9 cellular contexts compared by ENCODE assay signal in the genomic region with DNA sequence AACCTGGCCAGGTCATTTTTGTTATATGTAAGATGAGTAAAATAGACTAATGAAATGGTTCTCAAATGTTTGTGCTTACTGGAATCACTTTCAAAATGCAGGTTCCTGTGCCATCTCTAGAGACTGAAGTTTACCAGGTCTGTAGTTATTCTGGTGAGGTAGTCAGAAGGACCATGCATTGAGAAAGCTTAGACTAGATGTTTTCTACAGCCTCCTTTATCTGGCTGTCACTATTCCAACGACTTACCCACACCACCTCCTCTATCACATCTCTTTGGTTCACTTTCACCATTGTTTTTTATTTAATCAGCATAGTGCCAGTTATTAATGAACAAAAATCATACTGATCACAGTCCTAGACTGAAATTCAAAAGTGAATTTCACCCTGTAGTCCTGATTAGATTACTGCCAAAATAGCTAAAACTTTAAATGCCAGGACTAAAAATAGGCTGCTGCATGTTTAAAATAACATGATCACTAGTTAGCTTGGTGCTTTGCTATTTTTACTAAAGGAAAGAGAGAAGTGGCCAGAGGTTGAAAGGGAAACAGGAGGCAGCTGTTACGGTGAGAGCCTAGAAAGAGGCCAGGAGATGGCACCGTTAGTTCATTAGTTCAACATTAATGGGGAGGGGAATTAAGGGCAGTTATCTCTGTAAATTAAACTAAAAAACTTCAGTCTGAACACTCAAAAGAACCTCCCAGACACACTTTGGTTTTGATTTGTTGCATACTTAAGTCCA. TPM values are rescaled to one million over a fixed set of nuclear protein-coding genes. Genes with fewer than 3 reads are reported as not detected.
DNase-seq lines count a peak whose midpoint lies in the region; ATAC-seq, FAIRE-seq and TF ChIP-seq lines count a peak whose summit lies in the region.
"Had no signal": no experiment of that assay in that cellular context is flagged by ENCODE, and none has a peak within 500 bp of the region (broad histone marks: within the 10 kb centered on the region; RNA-seq: fewer than 3 reads in every experiment).

No MANE protein-coding gene starts in this region.

- no peaks in the 10 kb centered on the region for H3K36me3 ChIP-seq in BJ (ENCODE audit: control insufficient read depth, insufficient read depth, low read length)
- H3K36me3 ChIP-seq in MM.1S (replicated peaks; ENCODE audit: insufficient read depth, low read length) = no peaks in the 10 kb centered on the region
- no peaks in the 10 kb centered on the region for H3K36me3 ChIP-seq in endothelial cell of umbilical vein (ENCODE audit: control insufficient read depth in 2 of 2, extremely low read depth in 1 of 2, insufficient read depth in 2 of 2, low read length in 2 of 2)

- no peak for DNase-seq in BJ (ENCODE audit: low read depth)
- peak; percentile 6 for DNase-seq in GM19240 (ENCODE audit: insufficient read length, low spot score)
- peak; percentile 50 for DNase-seq in MM.1S
- peak; percentile 27 for DNase-seq in endothelial cell of umbilical vein (ENCODE audit: low read depth, low spot score)
- DNase-seq in retina = peak; percentile 9
- DNase-seq in activated naive CD8-positive, alpha-beta T cell treated with anti-CD3 and anti-CD28 coated beads, Interleukin-2, amount 50 U/mL, for 24 hours = no peak
- DNase-seq: activated naive CD8-positive, alpha-beta T cell treated with anti-CD3 and anti-CD28 coated beads, Interleukin-2, amount 10 ng/mL, durations not matched to agents 7 days and 5 days had no signal

- H3K4me1 ChIP-seq in MM.1S (ENCODE audit: low read length) (peaks cover 28% of the 10 kb centered on the region), endothelial cell of umbilical vein (ENCODE audit: control insufficient read depth, extremely low read depth, insufficient read depth, low read length) (peaks cover 21% of the 10 kb centered on the region)

- H4K20me1 ChIP-seq in MM.1S (ENCODE audit: insufficient read depth, low read length) (no peaks in the 10 kb centered on the region), endothelial cell of umbilical vein (replicated peaks; ENCODE audit: control insufficient read depth, extremely low read depth, insufficient read depth, low read length) (no peaks in the 10 kb centered on the region)

- POLR2A ChIA-PET in BJ (lab: Charles Lee) (no interaction called here), endothelial cell of umbilical vein (lab: Charles Lee) (no interaction called here)

- CTCF ChIA-PET in BJ (lab: Yijun Ruan, JAX) = interaction anchor here (0.6 to 3.3 kb wide), 7 partner anchors 12 to 688 kb away, joined by 3 to 25 read pairs (median 4); a partner anchor contains a TSS
- CTCF ChIA-PET in endothelial cell of umbilical vein (lab: Charles Lee) = interaction anchor here (0.7 to 3.4 kb wide), 8 partner anchors 13 to 387 kb away, joined by 3 to 34 read pairs (median 4); no protein-coding TSS in a partner anchor

- H2AFZ ChIP-seq in MM.1S (ENCODE audit: low read length) (no peak overlapping the region), endothelial cell of umbilical vein (ENCODE audit: low read depth, low read length) (no peak overlapping the region)

- H3K27me3 ChIP-seq in BJ (ENCODE audit: control insufficient read depth, insufficient read depth, low read length) (no peaks in the 10 kb centered on the region), MM.1S (replicated peaks; ENCODE audit: insufficient read depth, low read length) (no peaks in the 10 kb centered on the region), endothelial cell of umbilical vein (ENCODE audit: control insufficient read depth in 2 of 2, insufficient read depth in 2 of 2, low read length in 2 of 2) (no peaks in the 10 kb centered on the region)

- no peak for TF ChIP-seq POLR2A in endothelial cell of umbilical vein (IDR thresholded peaks at IDR 0.05; ENCODE audit: low read depth, low read length)

- FAIRE-seq in endothelial cell of umbilical vein (lab: Jason Lieb, UNC) = no peak

- no peaks in the 10 kb centered on the region for H3K36me3 Mint-ChIP-seq in activated naive CD8-positive, alpha-beta T cell treated with anti-CD3 and anti-CD28 coated beads, Interleukin-2, amount 50 U/mL, for 24 hours (ENCODE audit: low read depth)
- H3K36me3 Mint-ChIP-seq: activated naive CD8-positive, alpha-beta T cell treated with anti-CD3 and anti-CD28 coated beads, Interleukin-2, amount 10 ng/mL, durations not matched to agents 7 days and 5 days had no signal

- no peak overlapping the region for H3K4me3 ChIP-seq in BJ (ENCODE audit: low read depth, low read length)
- no peak overlapping the region for H3K4me3 ChIP-seq in MM.1S (ENCODE audit: low read length)
- H3K4me3 ChIP-seq in endothelial cell of umbilical vein (replicated peaks in 1 of 3; ENCODE audit: insufficient read depth in 1 of 3, low read depth in 1 of 3, low read length in 3 of 3) = no peak overlapping the region

- H3K9me3 Mint-ChIP-seq in activated naive CD8-positive, alpha-beta T cell treated with anti-CD3 and anti-CD28 coated beads, Interleukin-2, amount 50 U/mL, for 24 hours = no peaks in the 10 kb centered on the region
- H3K9me3 Mint-ChIP-seq: activated naive CD8-positive, alpha-beta T cell treated with anti-CD3 and anti-CD28 coated beads, Interleukin-2, amount 10 ng/mL, durations not matched to agents 7 days and 5 days had no signal

- H3K4me1 Mint-ChIP-seq in activated naive CD8-positive, alpha-beta T cell treated with anti-CD3 and anti-CD28 coated beads, Interleukin-2, amount 50 U/mL, for 24 hours = peaks cover 4% of the 10 kb centered on the region

- intact Hi-C loops in endothelial cell of umbilical vein (cut with micrococcal nuclease) = loop anchor here (1.0 to 10.0 kb wide), 4 partner anchors 198 to 454 kb away; no protein-coding TSS in a partner anchor

- H3K9ac ChIP-seq in MM.1S (ENCODE audit: low read length) (no peak overlapping the region), endothelial cell of umbilical vein (replicated peaks; ENCODE audit: extremely low read depth, insufficient read depth, low read length) (no peak overlapping the region)

- H3K9me2 ChIP-seq in MM.1S (replicated peaks; ENCODE audit: insufficient read depth, low read length) = no peaks in the 10 kb centered on the region

- H3K27ac Mint-ChIP-seq in activated naive CD8-positive, alpha-beta T cell treated with anti-CD3 and anti-CD28 coated beads, Interleukin-2, amount 50 U/mL, for 24 hours = no peak overlapping the region
- H3K27ac Mint-ChIP-seq: activated naive CD8-positive, alpha-beta T cell treated with anti-CD3 and anti-CD28 coated beads, Interleukin-2, amount 10 ng/mL, durations not matched to agents 7 days and 5 days had no signal

- H3F3A ChIP-seq in MM.1S (ENCODE audit: insufficient read depth, low read length) = peaks cover 5% of the 10 kb centered on the region; the same call in 1 of the 2 replicates

- 0 out of 2 replicates have a peak, but pooled peaks have one; percentile 9 for TF ChIP-seq CTCF in BJ (IDR thresholded peaks at IDR 0.05; ENCODE audit: insufficient read depth, low read depth, low read length)
- peak; percentile 64 for TF ChIP-seq CTCF in MM.1S (IDR thresholded peaks at IDR 0.05; ENCODE audit: low read length)
- TF ChIP-seq CTCF in endothelial cell of umbilical vein (IDR thresholded peaks at IDR 0.05; ENCODE audit: extremely low read depth in 1 of 2, insufficient read depth in 1 of 2, low read depth in 1 of 2, low read length in 2 of 2) = peak; percentile 4 to 8

- H3K9me3 ChIP-seq in MM.1S (replicated peaks; ENCODE audit: insufficient read depth, low read length) (no peaks in the 10 kb centered on the region), endothelial cell of umbilical vein (replicated peaks; ENCODE audit: control insufficient read depth, insufficient read depth, low read length) (no peaks in the 10 kb centered on the region)

- no peaks in the 10 kb centered on the region for H3K27me3 Mint-ChIP-seq in activated naive CD8-positive, alpha-beta T cell treated with anti-CD3 and anti-CD28 coated beads, Interleukin-2, amount 50 U/mL, for 24 hours

- no peak overlapping the region for H3K4me3 Mint-ChIP-seq in activated naive CD8-positive, alpha-beta T cell treated with anti-CD3 and anti-CD28 coated beads, Interleukin-2, amount 50 U/mL, for 24 hours
- H3K4me3 Mint-ChIP-seq: activated naive CD8-positive, alpha-beta T cell treated with anti-CD3 and anti-CD28 coated beads, Interleukin-2, amount 10 ng/mL, durations not matched to agents 7 days and 5 days had no signal

- no TSS peak for BruUV-seq in endothelial cell of umbilical vein (replicated peaks; lab: Mats Ljungman, UMichigan)

- ATAC-seq in GM21825 (IDR thresholded peaks at IDR 0.05; ENCODE audit: unreplicated experiment) = no peak
- no peak for ATAC-seq in HG02840 (IDR thresholded peaks at IDR 0.05; ENCODE audit: low FRiP score, unreplicated experiment)
- no peak for ATAC-seq in activated naive CD8-positive, alpha-beta T cell treated with anti-CD3 and anti-CD28 coated beads, Interleukin-2, amount 50 U/mL, for 24 hours

- peak overlapping the region; percentile 46; the same call in 1 of the 2 replicates for H3K4me2 ChIP-seq in MM.1S (ENCODE audit: low read depth, low read length)
- no peak overlapping the region for H3K4me2 ChIP-seq in endothelial cell of umbilical vein (ENCODE audit: insufficient read depth, low read length)

- H3K79me2 ChIP-seq in MM.1S (ENCODE audit: low read length) = no peaks in the 10 kb centered on the region
- H3K79me2 ChIP-seq in endothelial cell of umbilical vein (ENCODE audit: control insufficient read depth, insufficient read depth, low read length) = no peaks in the 10 kb centered on the region

- no peaks in the 10 kb centered on the region for H3K9me1 ChIP-seq in endothelial cell of umbilical vein (replicated peaks; ENCODE audit: control insufficient read depth, extremely low read depth, insufficient read depth, low read length)

- dilution Hi-C loops in endothelial cell of umbilical vein (cut with MboI; ENCODE audit: extremely low pct_ligation_motif_present, low sequenced_read_pairs) = no loop called here

- H3K27ac ChIP-seq in MM.1S (ENCODE audit: low read length) = no peak overlapping the region
- no peak overlapping the region for H3K27ac ChIP-seq in endothelial cell of umbilical vein (ENCODE audit: insufficient read depth, low read depth, low read length)

TF ChIP-seq in endothelial cell of umbilical vein, 7 proteins besides CTCF, POLR2A, EP300 and RAD21 (continues in another document):
- TF ChIP-seq FOS (IDR thresholded peaks at IDR 0.05; ENCODE audit: borderline replicate concordance, insufficient read depth, low read length) (no peak), POLR2AphosphoS5 (IDR thresholded peaks at IDR 0.05; ENCODE audit: insufficient read depth, low read depth, low read length) (no peak)

RNA-seq across cellular contexts. Expression of a gene that starts 13.9 kb away (rescaled TPM):
- polyA plus RNA-seq in BJ (2011; rRNA removed) (5.3 and 8.9 TPM in 2 replicates), endothelial cell of umbilical vein (5.6 and 5.9 TPM in 2 replicates)
- polyA minus RNA-seq in BJ (2011; rRNA and poly(A)+ RNA removed) = 12.9 and 13.4 TPM in 2 replicates
- total RNA-seq in endothelial cell of umbilical vein = 25.6 and 27.3 TPM in 2 replicates
- polyA plus RNA-seq in endothelial cell of umbilical vein (2011; cell fraction: cytosol; rRNA removed) = 3.0 and 3.6 TPM in 2 replicates
- polyA plus RNA-seq in endothelial cell of umbilical vein (2011; cell fraction: nucleus; rRNA removed) = 22.2 and 25.3 TPM in 2 replicates
- 7.6 and 7.9 TPM in 2 replicates for polyA plus RNA-seq in endothelial cell of umbilical vein (2012)
- polyA minus RNA-seq in endothelial cell of umbilical vein = 30.4 and 30.8 TPM in 2 replicates
- polyA minus RNA-seq in endothelial cell of umbilical vein (2011; cell fraction: cytosol; rRNA and poly(A)+ RNA removed) = 9.1 TPM
- 73.8 and 98.5 TPM in 2 replicates for polyA minus RNA-seq in endothelial cell of umbilical vein (2011; cell fraction: nucleus; rRNA and poly(A)+ RNA removed)

Comparison
In these comparisons a context has a peak if more than half of its experiments do, and no peak if none do; other contexts are left out.
1. DNase-seq: peak in GM19240 (single experiment), MM.1S (single experiment), endothelial cell of umbilical vein (single experiment) and retina (single experiment); none in BJ (single experiment) and activated naive CD8-positive, alpha-beta T cell treated with anti-CD3 and anti-CD28 coated beads, Interleukin-2, amount 50 U/mL, for 24 hours (single experiment).
2. CTCF ChIP-seq: peak in every context shown above with its lines; median percentile 64 in MM.1S; 9 in BJ; 6 in endothelial cell of umbilical vein.